Comparison of ENCODE assay signal across 1 cellular context in the genomic region with DNA sequence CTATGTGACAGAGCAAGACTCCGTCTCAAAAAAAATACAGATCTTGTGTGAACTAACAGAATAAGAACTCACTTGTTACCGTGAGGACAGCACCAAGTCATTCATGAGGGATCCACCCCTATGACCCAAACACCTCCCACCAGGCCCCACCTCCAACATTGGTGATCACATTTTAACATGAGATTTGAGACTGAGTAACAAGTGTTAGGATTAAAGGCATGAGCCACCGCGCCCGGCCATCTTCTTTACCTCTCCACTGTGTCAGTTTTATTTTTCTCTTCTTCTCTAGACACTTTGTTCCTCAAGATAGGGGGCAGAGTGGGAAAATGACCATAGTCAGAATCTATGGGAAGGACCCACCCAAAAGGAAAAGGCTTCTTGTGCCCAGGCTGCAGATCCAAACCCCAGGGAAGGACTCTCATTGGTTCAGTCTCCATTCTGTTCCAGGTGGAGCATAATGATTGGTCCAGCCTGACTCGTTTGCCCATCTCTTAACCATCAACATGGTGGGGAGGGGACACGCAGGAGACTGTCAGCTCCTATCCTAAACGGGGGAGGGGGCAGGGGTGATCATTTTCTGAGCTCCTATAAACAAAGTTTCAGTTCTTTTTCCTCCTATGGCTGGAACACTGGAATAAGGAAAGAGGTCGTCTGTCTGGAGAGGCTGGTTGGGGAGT.
A peak's percentile ranks its signal among the peaks of the same experiment; 100 is the strongest.
TF ChIP-seq lines count a peak whose summit lies in the region.

No MANE protein-coding gene starts in this region.

TF ChIP-seq in WTC11, 78 proteins besides CTCF, POLR2A, EP300 and RAD21 (continued from another document):
- no peak for TF ChIP-seq STAT6 (CRISPR knock-in tag; conservative IDR thresholded peaks at IDR 0.05; ENCODE audit: low read depth)
- no peak for TF ChIP-seq MYBL2 (CRISPR knock-in tag; IDR thresholded peaks at IDR 0.05)
- TF ChIP-seq ZNF219 (CRISPR knock-in tag; IDR thresholded peaks at IDR 0.05; ENCODE audit: borderline replicate concordance) = no peak
- TF ChIP-seq NFYB (CRISPR knock-in tag; conservative IDR thresholded peaks at IDR 0.05; ENCODE audit: low read depth) = peak; percentile 47
